In the genomic region with DNA sequence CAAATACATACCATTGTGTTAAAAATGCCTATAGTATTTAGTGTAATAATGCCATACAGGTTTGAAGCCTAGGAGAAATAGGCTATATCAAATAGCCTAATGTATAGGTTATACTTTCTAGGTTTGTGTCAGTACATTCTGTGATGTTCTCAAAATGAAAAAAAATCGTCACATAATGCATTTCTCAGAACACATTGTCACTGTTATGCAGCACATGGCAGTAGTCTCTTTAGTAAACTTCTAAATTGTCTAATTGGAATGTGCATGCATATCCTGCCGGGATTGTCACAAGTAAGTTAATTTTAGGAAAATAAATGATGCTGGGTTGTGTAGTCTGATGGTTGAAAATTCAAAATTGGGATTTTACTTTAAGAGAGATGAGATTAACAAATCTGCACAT, we compare ENCODE assay signal across 34 cellular contexts.
"Had no signal": no experiment of that assay in that cellular context is flagged by ENCODE, and none has a peak within 500 bp of the region (broad histone marks: within the 10 kb centered on the region; RNA-seq: fewer than 3 reads in every experiment).

No MANE protein-coding gene starts in this region.

- ATAC-seq: activated naive CD4-positive, alpha-beta T cell treated with anti-CD3 and anti-CD28 coated beads, Interleukin-2, amount 50 U/mL, for 72 hours; activated naive CD8-positive, alpha-beta T cell treated with anti-CD3 and anti-CD28 coated beads, Interleukin-2, amount 50 U/mL, for 24 hours; activated T-cell treated with anti-CD3 and anti-CD28 coated beads, Interleukin-2, amount 50 U/mL, for 4 hours; activated T-cell treated with anti-CD3 and anti-CD28 coated beads, Interleukin-2, amount 50 U/mL, for 72 hours; activated T-helper 17 cell treated with anti-CD3 and anti-CD28 coated beads, Interleukin-2, amount 50 U/mL, for 72 hours; body of pancreas had no signal

- FAIRE-seq: astrocyte, bronchial epithelial cell had no signal

- H3K9me3 ChIP-seq: adrenal gland, ascending aorta, body of pancreas, breast epithelium had no signal

- H3K27me3 ChIP-seq: adrenal gland, ascending aorta, body of pancreas, brain microvascular endothelial cell, breast epithelium, cardiac muscle cell had no signal

- H3K4me1 ChIP-seq: adrenal gland, ascending aorta, body of pancreas, breast epithelium had no signal

- H3K27ac ChIP-seq: adrenal gland, ascending aorta, body of pancreas, brain microvascular endothelial cell, breast epithelium, cardiac muscle cell had no signal

- H3K36me3 ChIP-seq: adrenal gland, ascending aorta, brain microvascular endothelial cell, breast epithelium, cardiac muscle cell had no signal

- H3K4me3 ChIP-seq: adrenal gland, ascending aorta, body of pancreas, breast epithelium, cardiac muscle cell had no signal

- DNase-seq: activated effector memory CD4-positive, alpha-beta T cell treated with anti-CD3 and anti-CD28 coated beads, Interleukin-2, amount 50 U/mL, for 16 hours; activated effector memory CD4-positive, alpha-beta T cell treated with Interleukin-2 at 50 U/mL for 16 hours; activated gamma-delta T cell; activated gamma-delta T cell treated with Interleukin-2 at 50 U/mL for 16 hours; activated naive CD4-positive, alpha-beta T cell; activated naive CD4-positive, alpha-beta T cell treated with anti-CD3 and anti-CD28 coated beads for 36 hours; activated naive CD4-positive, alpha-beta T cell treated with anti-CD3 and anti-CD28 coated beads, Interleukin-2, amount 10 ng/mL, durations not matched to agents 7 days and 5 days; activated naive CD4-positive, alpha-beta T cell treated with anti-CD3 and anti-CD28 coated beads, Interleukin-2, amount 50 U/mL, for 16 hours; activated naive CD4-positive, alpha-beta T cell treated with Interleukin-2 at 50 U/mL for 16 hours; activated naive CD8-positive, alpha-beta T cell treated with anti-CD3 and anti-CD28 coated beads for 36 hours; activated naive CD8-positive, alpha-beta T cell treated with anti-CD3 and anti-CD28 coated beads, Interleukin-2, amount 10 ng/mL, durations not matched to agents 7 days and 5 days; activated naive CD8-positive, alpha-beta T cell treated with anti-CD3 and anti-CD28 coated beads, Interleukin-2, amount 50 U/mL, for 24 hours; activated T-cell treated with anti-CD3 and anti-CD28 coated beads, Interleukin-2, amount 50 U/mL, for 1 hour; activated T-cell treated with anti-CD3 and anti-CD28 coated beads, Interleukin-2, amount 50 U/mL, for 24 hours; activated T-cell treated with anti-CD3 and anti-CD28 coated beads, Interleukin-2, amount 50 U/mL, for 4 hours; activated T-cell treated with anti-CD3 and anti-CD28 coated beads, Interleukin-2, amount 50 U/mL, for 48 hours; activated T-cell treated with anti-CD3 and anti-CD28 coated beads, Interleukin-2, amount 50 U/mL, for 72 hours; adrenal gland; amniotic stem cell; amygdala; anterior cingulate cortex; aorta; body of pancreas; brain microvascular endothelial cell; caudate nucleus; central memory CD4-positive, alpha-beta T cell; cerebellar nuclear complex had no signal
